Comparison of ENCODE assay signal across 21 cellular contexts in the genomic region with DNA sequence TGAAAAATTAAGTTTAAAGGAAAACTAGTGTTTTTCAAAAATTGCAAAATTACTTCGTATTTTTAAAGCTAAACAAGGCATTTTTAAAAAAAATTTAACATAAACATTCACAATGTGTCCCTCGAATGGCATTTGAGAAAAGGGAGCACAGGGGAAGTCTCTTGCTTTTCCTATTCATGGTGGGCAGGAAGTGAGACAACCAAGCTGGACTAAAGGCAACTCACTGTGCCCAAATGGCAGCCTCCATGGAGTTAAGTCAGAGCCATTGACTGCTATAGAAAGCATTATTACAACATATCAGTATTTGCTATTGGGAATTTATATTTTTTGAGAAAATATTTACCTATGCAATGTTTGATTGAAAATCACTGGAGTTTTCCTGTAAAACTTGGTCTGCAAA. TPM values are rescaled to one million over a fixed set of nuclear protein-coding genes. Genes with fewer than 3 reads are reported as not detected.
DNase-seq lines count a peak whose midpoint lies in the region; ATAC-seq and TF ChIP-seq lines count a peak whose summit lies in the region.
"Had no signal": no experiment of that assay in that cellular context is flagged by ENCODE, and none has a peak within 500 bp of the region (broad histone marks: within the 10 kb centered on the region; RNA-seq: fewer than 3 reads in every experiment).

No MANE protein-coding gene starts in this region.

- no peaks in the 10 kb centered on the region for H3K9me3 Mint-ChIP-seq in activated T-cell treated with anti-CD3 and anti-CD28 coated beads, Interleukin-2, amount 50 U/mL, for 72 hours
- H3K9me3 Mint-ChIP-seq in GM23338 = no peaks in the 10 kb centered on the region; the same call in 1 of the 3 replicates
- H3K9me3 Mint-ChIP-seq in chondrocyte (ENCODE audit: low read depth) = no peaks in the 10 kb centered on the region
- H3K9me3 Mint-ChIP-seq: activated CD8-positive, alpha-beta T cell treated with anti-CD3 and anti-CD28 coated beads for 36 hours; H9 had no signal

- H3K36me3 Mint-ChIP-seq in activated T-cell treated with anti-CD3 and anti-CD28 coated beads, Interleukin-2, amount 50 U/mL, for 72 hours (ENCODE audit: insufficient read depth in 2 of 2) = peaks cover 25 to 73% of the 10 kb centered on the region in 2 donors
- H3K36me3 Mint-ChIP-seq in GM23338 (ENCODE audit: low read depth) (peaks cover 94% of the 10 kb centered on the region), chondrocyte (ENCODE audit: low read depth) (peaks cover 65% of the 10 kb centered on the region)

- H3K4me1 Mint-ChIP-seq in activated T-cell treated with anti-CD3 and anti-CD28 coated beads, Interleukin-2, amount 50 U/mL, for 72 hours (ENCODE audit: low read depth) = peaks cover 87% of the 10 kb centered on the region
- H3K4me1 Mint-ChIP-seq in GM23338 (peaks cover 44% of the 10 kb centered on the region; the same call in 2 of the 3 replicates), chondrocyte (ENCODE audit: low read depth) (peaks cover 65% of the 10 kb centered on the region)

- ATAC-seq in activated T-cell treated with anti-CD3 and anti-CD28 coated beads, Interleukin-2, amount 50 U/mL, for 72 hours (replicated peaks in 1 of 2) = no peak
- no peak for ATAC-seq in GM23338
- ATAC-seq in HG03457 (IDR thresholded peaks at IDR 0.05; ENCODE audit: unreplicated experiment) = no peak
- ATAC-seq: activated CD8-positive, alpha-beta T cell treated with anti-CD3 and anti-CD28 coated beads for 36 hours; lower lobe of right lung had no signal

- H3K4me3 Mint-ChIP-seq in activated T-cell treated with anti-CD3 and anti-CD28 coated beads, Interleukin-2, amount 50 U/mL, for 72 hours = no peak overlapping the region
- H3K4me3 Mint-ChIP-seq in GM23338 (no peak overlapping the region), chondrocyte (ENCODE audit: unreplicated experiment) (no peak overlapping the region)
- H3K4me3 Mint-ChIP-seq: activated CD8-positive, alpha-beta T cell treated with anti-CD3 and anti-CD28 coated beads for 36 hours; H9 had no signal

- no peak overlapping the region for H3K4me2 ChIP-seq in GM23338
- no peak overlapping the region for H3K4me2 ChIP-seq in parathyroid adenoma (ENCODE audit: low read length)

- peaks cover 83% of the 10 kb centered on the region for H3F3A ChIP-seq in GM23338 (replicated peaks; ENCODE audit: low read depth)

- no peaks in the 10 kb centered on the region for H3K9me2 ChIP-seq in GM23338 (ENCODE audit: insufficient read depth)

- peak overlapping the region; percentile 42; the same call in 1 of the 2 replicates for H3K27ac ChIP-seq in GM23338 (ENCODE audit: low read depth)
- peak overlapping the region; percentile 27 for H3K27ac ChIP-seq in parathyroid adenoma
- H3K27ac ChIP-seq: BLaER1 treated with 17β-estradiol and CSF1 and Interleukin-3, amounts not matched to agents 10 nM and 100 nM; coronary artery; lower lobe of right lung; upper lobe of left lung had no signal

- H3K36me3 ChIP-seq in GM23338 (ENCODE audit: insufficient read depth) (peaks cover 92% of the 10 kb centered on the region), parathyroid adenoma (ENCODE audit: control insufficient read depth, insufficient read depth, low read length) (no peaks in the 10 kb centered on the region), MG63 (peaks cover 96% of the 10 kb centered on the region)

- H3K4me3 ChIP-seq in GM23338 = no peak overlapping the region
- no peak overlapping the region for H3K4me3 ChIP-seq in parathyroid adenoma (ENCODE audit: low read depth, low read length)
- no peak overlapping the region for H3K4me3 ChIP-seq in MG63
- H3K4me3 ChIP-seq: BLaER1 treated with 17β-estradiol and CSF1 and Interleukin-3, amounts not matched to agents 10 nM and 100 nM; coronary artery; lower lobe of right lung; upper lobe of left lung had no signal

- no peak overlapping the region for H3K9ac ChIP-seq in parathyroid adenoma
- H3K9ac ChIP-seq: BLaER1 treated with 17β-estradiol and CSF1 and Interleukin-3, amounts not matched to agents 10 nM and 100 nM had no signal

- H3K4me1 ChIP-seq in GM23338 (ENCODE audit: insufficient read depth) (peaks cover 14% of the 10 kb centered on the region; the same call in 1 of the 2 replicates), parathyroid adenoma (peaks cover 38% of the 10 kb centered on the region)

- no peak for DNase-seq in activated T-cell treated with anti-CD3 and anti-CD28 coated beads, Interleukin-2, amount 50 U/mL, for 72 hours
- DNase-seq in activated T-cell treated with anti-CD3 and anti-CD28 coated beads, Interleukin-2, amount 50 U/mL, for 1 hour = no peak
- DNase-seq in GM23338 (ENCODE audit: low spot score) (no peak), chondrocyte (ENCODE audit: low spot score) (no peak), MG63 (no peak), KBM-7 (no peak)
- DNase-seq: activated CD4-positive, CD25-positive, alpha-beta regulatory T cell treated with anti-CD3 and anti-CD28 coated beads, Interleukin-2, amount 50 U/mL, for 72 hours; activated CD8-positive, alpha-beta T cell treated with anti-CD3 and anti-CD28 coated beads for 36 hours; H9; KG1; kidney; lower lobe of right lung; NCI-H1048; NCI-H187; NCI-H526 treated with DMSO at 0.1 percent for 48 hours; SW 1271; upper lobe of left lung had no signal

- no peak for TF ChIP-seq CTCF in GM23338 (conservative IDR thresholded peaks at IDR 0.05; ENCODE audit: low read depth in 2 of 2)
- TF ChIP-seq CTCF in chondrocyte (IDR thresholded peaks at IDR 0.05) = no peak
- no peak for TF ChIP-seq CTCF in parathyroid adenoma (IDR thresholded peaks at IDR 0.05)

- no peaks in the 10 kb centered on the region for H3K27me3 Mint-ChIP-seq in activated T-cell treated with anti-CD3 and anti-CD28 coated beads, Interleukin-2, amount 50 U/mL, for 72 hours (ENCODE audit: low read depth)
- H3K27me3 Mint-ChIP-seq in GM23338 (ENCODE audit: insufficient read depth, low read depth, poor library complexity) (peaks cover 25% of the 10 kb centered on the region), chondrocyte (ENCODE audit: low read depth) (no peaks in the 10 kb centered on the region)
- H3K27me3 Mint-ChIP-seq: activated CD8-positive, alpha-beta T cell treated with anti-CD3 and anti-CD28 coated beads for 36 hours had no signal

- H3K9me3 ChIP-seq in parathyroid adenoma (ENCODE audit: control insufficient read depth, low read length) (no peaks in the 10 kb centered on the region), MG63 (no peaks in the 10 kb centered on the region)
- H3K9me3 ChIP-seq: BLaER1 treated with 17β-estradiol and CSF1 and Interleukin-3, amounts not matched to agents 10 nM and 100 nM; lower lobe of right lung; upper lobe of left lung had no signal

- in situ Hi-C loops in KBM-7 (cut with MboI; ENCODE audit: low pct_unique_long_range_greater_than_20kb, low sequenced_read_pairs) = no loop called here

- peak overlapping the region; percentile 88 for H3K27ac Mint-ChIP-seq in activated T-cell treated with anti-CD3 and anti-CD28 coated beads, Interleukin-2, amount 50 U/mL, for 72 hours
- H3K27ac Mint-ChIP-seq in GM23338 (no peak overlapping the region), chondrocyte (ENCODE audit: unreplicated experiment) (peak overlapping the region; percentile 74)

- peaks cover 84% of the 10 kb centered on the region for H4K20me1 ChIP-seq in GM23338 (replicated peaks; ENCODE audit: insufficient read depth)

- H3K79me2 ChIP-seq in GM23338 (replicated peaks; ENCODE audit: insufficient read depth) (peaks cover 46% of the 10 kb centered on the region), parathyroid adenoma (peaks cover 7% of the 10 kb centered on the region)

- no peak overlapping the region for H2AFZ ChIP-seq in GM23338
- no peak overlapping the region for H2AFZ ChIP-seq in parathyroid adenoma

- H3K27me3 ChIP-seq in GM23338 (ENCODE audit: insufficient read depth) (no peaks in the 10 kb centered on the region), parathyroid adenoma (ENCODE audit: control insufficient read depth, insufficient read depth, low read length) (no peaks in the 10 kb centered on the region), MG63 (no peaks in the 10 kb centered on the region)
- H3K27me3 ChIP-seq: BLaER1 treated with 17β-estradiol and CSF1 and Interleukin-3, amounts not matched to agents 10 nM and 100 nM; upper lobe of left lung had no signal

TF ChIP-seq in GM23338, 12 proteins besides CTCF, POLR2A, EP300 and RAD21:
- TF ChIP-seq EZH2phosphoT487 (IDR thresholded peaks at IDR 0.05; ENCODE audit: unreplicated experiment) = no peak
- no peak for TF ChIP-seq EZH2 (IDR thresholded peaks at IDR 0.05; ENCODE audit: low read depth, unreplicated experiment)

RNA-seq across cellular contexts. Expression of a gene that starts 8.3 kb away (rescaled TPM):
- 100 to 1,000 TPM; 805 to 958 TPM for total RNA-seq in activated T-cell treated with anti-CD3 and anti-CD28 coated beads, Interleukin-2, amount 50 U/mL, for 72 hours
- total RNA-seq in GM23338 (2014; rRNA removed; shearing (Covaris generic)) = 572 and 715 TPM in 2 replicates
- polyA plus RNA-seq in GM23338 (2016; fragmentation: Nextera tagmentation; extraction: Ambion mirVana) = 330 and 410 TPM in 2 replicates
- 341 to 426 TPM (median 348 TPM) in 3 replicates for total RNA-seq in chondrocyte
- total RNA-seq in MG63 (2014; rRNA removed; shearing (Covaris generic); ENCODE audit: low replicate concordance) = 45.4 and 70.6 TPM in 2 replicates
